ENCODE assay signal across 18 cellular contexts in the genomic region with DNA sequence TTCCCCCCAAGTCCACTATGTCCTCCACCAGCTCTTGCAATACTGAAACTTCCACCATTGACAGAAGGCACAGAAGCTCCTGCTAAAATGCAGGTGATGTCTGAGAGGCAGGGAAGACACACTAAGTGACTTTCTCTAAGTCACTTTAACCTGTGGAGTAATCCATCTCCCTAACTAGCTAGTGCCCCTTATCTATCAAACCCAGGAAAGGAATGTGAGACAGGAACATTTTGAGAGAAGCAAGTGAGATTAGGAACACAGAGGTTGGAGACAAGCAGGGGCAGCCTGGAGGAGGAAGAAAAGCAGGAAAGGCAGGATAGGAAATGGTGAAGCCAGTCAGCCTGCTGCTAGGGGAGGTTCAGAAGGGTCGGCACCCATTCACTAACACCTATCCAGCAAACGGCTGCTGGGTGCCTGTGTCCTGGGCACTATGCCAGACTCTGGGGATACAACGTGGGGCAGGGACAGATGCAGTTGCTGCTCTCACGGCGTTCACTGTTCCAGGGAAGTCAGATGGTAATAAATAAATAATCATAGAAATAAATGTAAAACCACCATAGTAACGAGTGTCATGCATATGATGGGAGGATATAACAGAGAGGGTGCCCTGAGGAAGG. TPM values are rescaled to one million over a fixed set of nuclear protein-coding genes. Genes with fewer than 3 reads are reported as not detected.
DNase-seq lines count a peak whose midpoint lies in the region; ATAC-seq, FAIRE-seq and TF ChIP-seq lines count a peak whose summit lies in the region.
"Had no signal": no experiment of that assay in that cellular context is flagged by ENCODE, and none has a peak within 500 bp of the region (broad histone marks: within the 10 kb centered on the region; RNA-seq: fewer than 3 reads in every experiment).

No MANE protein-coding gene starts in this region.

- peaks cover 15% of the 10 kb centered on the region for H3K4me1 ChIP-seq in A549
- peaks cover 8 to 29% of the 10 kb centered on the region in 2 experiments for H3K4me1 ChIP-seq in HCT116 (ENCODE audit: control insufficient read depth in 1 of 2, insufficient read depth in 2 of 2, low read length in 2 of 2)
- peaks cover 0 to 17% of the 10 kb centered on the region in 2 donors for H3K4me1 ChIP-seq in right atrium auricular region

- intact Hi-C loops in HCT116 (cut with micrococcal nuclease) = no loop called here

- DNase-seq in A549 (ENCODE audit: low read depth in 1 of 2, low spot score in 1 of 2) (no peak), HCT116 (ENCODE audit: low read depth, low spot score) (no peak), NCI-H526 treated with DMSO at 0.1 percent for 48 hours (lab: John Stamatoyannopoulos, UW) (peak; percentile 54), right atrium auricular region (ENCODE audit: low spot score) (no peak), DMS79 treated with DMSO at 0.1 percent for 48 hours (lab: John Stamatoyannopoulos, UW) (no peak), NCI-H128 (lab: John Stamatoyannopoulos, UW; ENCODE audit: unreplicated experiment) (no peak)
- DNase-seq: activated effector memory CD4-positive, alpha-beta T cell treated with Interleukin-2 at 50 U/mL for 16 hours; amniotic stem cell; foreskin melanocyte; lower lobe of right lung; nephron progenitor cell had no signal

- POLR2A ChIA-PET in A549 (lab: Yijun Ruan, JAX) (no interaction called here), HCT116 (lab: Charles Lee) (no interaction called here)

- H3K4me3 ChIP-seq in A549 = no peak overlapping the region
- 0 out of 4 replicates have a peak overlapping the region, but pooled peaks of 1 of the 2 experiments have one; percentile 5 for H3K4me3 ChIP-seq in HCT116 (replicated peaks in 1 of 2; ENCODE audit: low read depth in 1 of 2, low read length in 2 of 2)
- no peak overlapping the region for H3K4me3 ChIP-seq in right atrium auricular region
- H3K4me3 ChIP-seq: lower lobe of right lung, thoracic aorta had no signal

- H3K9me2 ChIP-seq in HCT116 (ENCODE audit: insufficient read depth) = no peaks in the 10 kb centered on the region

- H3K4me2 ChIP-seq in A549 = peak overlapping the region; percentile 55
- peak overlapping the region; percentile 56 for H3K4me2 ChIP-seq in HCT116 (ENCODE audit: low read length)

- no peaks in the 10 kb centered on the region for H3K27me3 ChIP-seq in HCT116 (ENCODE audit: insufficient read depth, low read length)
- H3K27me3 ChIP-seq in right atrium auricular region = no peaks in the 10 kb centered on the region

- H3K79me2 ChIP-seq in HCT116 (ENCODE audit: insufficient read depth, low read length) = no peaks in the 10 kb centered on the region

- 70% methylated on average over 6 of the region's 6 CpGs for WGBS in A549 (ENCODE audit: missing lambda C conversion rate)

- H3K36me3 ChIP-seq in HCT116 (ENCODE audit: control insufficient read depth in 1 of 2, insufficient read depth in 2 of 2, low read length in 2 of 2) = no peaks in the 10 kb centered on the region
- no peaks in the 10 kb centered on the region for H3K36me3 ChIP-seq in right atrium auricular region
- H3K36me3 ChIP-seq: lower lobe of right lung, thoracic aorta had no signal

- FAIRE-seq in A549 (lab: Jason Lieb, UNC) = no peak
- FAIRE-seq: HTR-8/SVneo had no signal

- RAD21 ChIA-PET in HCT116 (lab: Charles Lee; ENCODE audit: low non-redundant PET in 1 of 2, low total read pairs in 2 of 2, uncharacterized antibody in 2 of 2, unreplicated experiment in 2 of 2) = no interaction called here

- no peak overlapping the region for H3K9ac ChIP-seq in HCT116 (ENCODE audit: low read length)

- peak overlapping the region; percentile 44 to 77; a peak in 5 of 6 replicates for H3K27ac ChIP-seq in A549
- H3K27ac ChIP-seq in HCT116 (ENCODE audit: low read depth, low read length) = no peak overlapping the region
- H3K27ac ChIP-seq in right atrium auricular region = peak overlapping the region; percentile 46 to 74
- H3K27ac ChIP-seq: lower lobe of right lung, RWPE1, thoracic aorta had no signal

- H3K9me3 ChIP-seq in A549 = no peaks in the 10 kb centered on the region
- no peaks in the 10 kb centered on the region for H3K9me3 ChIP-seq in HCT116 (ENCODE audit: control insufficient read depth in 1 of 2, insufficient read depth in 1 of 2, low read depth in 1 of 2, low read length in 2 of 2)
- H3K9me3 ChIP-seq in right atrium auricular region = no peaks in the 10 kb centered on the region
- H3K9me3 ChIP-seq: lower lobe of right lung, thoracic aorta had no signal

- CTCF ChIA-PET in A549 (lab: Yijun Ruan, JAX) = interaction anchor here (1.2 to 6.7 kb wide), 5 partner anchors 17 to 372 kb away, joined by 3 to 31 read pairs (median 5); no protein-coding TSS in a partner anchor
- CTCF ChIA-PET in HCT116 (lab: Charles Lee) = no interaction called here

- TF ChIP-seq RAD21 in A549 (conservative IDR thresholded peaks at IDR 0.05 in 1 of 2, IDR thresholded peaks at IDR 0.05 in 1 of 2) = no peak
- TF ChIP-seq RAD21 in HCT116 (IDR thresholded peaks at IDR 0.05; ENCODE audit: low read depth) = no peak

- TF ChIP-seq EP300 in A549 (IDR thresholded peaks at IDR 0.05) = no peak

- BruUV-seq in HCT116 (replicated peaks; lab: Mats Ljungman, UMichigan) = no TSS peak

- TF ChIP-seq POLR2A in A549 (IDR thresholded peaks at IDR 0.05; ENCODE audit: low read length) = no peak
- no peak for TF ChIP-seq POLR2A in HCT116 (IDR thresholded peaks at IDR 0.05; ENCODE audit: borderline replicate concordance, extremely low read depth, insufficient read depth, insufficient read length)

- ATAC-seq in A549 (no peak), HCT116 (peak; percentile 26), GM21737 (IDR thresholded peaks at IDR 0.05; ENCODE audit: unreplicated experiment) (no peak), HG03432 (IDR thresholded peaks at IDR 0.05; ENCODE audit: unreplicated experiment) (no peak)

- no peak for TF ChIP-seq CTCF in A549 (IDR thresholded peaks at IDR 0.05)
- no peak for TF ChIP-seq CTCF in HCT116 (IDR thresholded peaks at IDR 0.05 in 2 of 3, conservative IDR thresholded peaks at IDR 0.05 in 1 of 3; ENCODE audit: borderline replicate concordance in 1 of 3, insufficient read depth in 1 of 3, low read depth in 2 of 3, low read length in 2 of 3)
- TF ChIP-seq CTCF in right atrium auricular region (IDR thresholded peaks at IDR 0.05) = no peak

- H4K20me1 ChIP-seq in HCT116 (ENCODE audit: insufficient read depth) = no peaks in the 10 kb centered on the region

- peak overlapping the region; percentile 19 for H2AFZ ChIP-seq in HCT116 (ENCODE audit: low read depth, low read length, poor library complexity, severe bottlenecking)

TF ChIP-seq in A549, 52 proteins besides CTCF, POLR2A, EP300 and RAD21 (continues in another document):
- TF ChIP-seq RCOR1 (IDR thresholded peaks at IDR 0.05; ENCODE audit: low read depth, low read length) (no peak), ZFP36 (IDR thresholded peaks at IDR 0.05; ENCODE audit: borderline replicate concordance, partially characterized antibody) (no peak), RARB (CRISPR knock-in tag; IDR thresholded peaks at IDR 0.05) (no peak), RNF2 (IDR thresholded peaks at IDR 0.05; ENCODE audit: borderline replicate concordance, low read depth) (no peak)

TF ChIP-seq in HCT116, 20 proteins besides CTCF, POLR2A, EP300 and RAD21 (continues in another document):
- TF ChIP-seq JUND (IDR thresholded peaks at IDR 0.05) (no peak), CEBPB (IDR thresholded peaks at IDR 0.05; ENCODE audit: low read depth) (no peak), EGR1 (IDR thresholded peaks at IDR 0.05; ENCODE audit: low read depth) (no peak), ZFX (IDR thresholded peaks at IDR 0.05) (no peak), EZH2 (IDR thresholded peaks at IDR 0.05) (no peak), CBX3 (IDR thresholded peaks at IDR 0.05; ENCODE audit: low read depth) (no peak), FOSL1 (IDR thresholded peaks at IDR 0.05; ENCODE audit: low read depth) (no peak), POLR2AphosphoS5 (IDR thresholded peaks at IDR 0.05; ENCODE audit: low read depth, low read length) (no peak), SRF (IDR thresholded peaks at IDR 0.05; ENCODE audit: low read depth) (no peak), MAX (IDR thresholded peaks at IDR 0.05) (no peak)
- TF ChIP-seq, protein P1, sequence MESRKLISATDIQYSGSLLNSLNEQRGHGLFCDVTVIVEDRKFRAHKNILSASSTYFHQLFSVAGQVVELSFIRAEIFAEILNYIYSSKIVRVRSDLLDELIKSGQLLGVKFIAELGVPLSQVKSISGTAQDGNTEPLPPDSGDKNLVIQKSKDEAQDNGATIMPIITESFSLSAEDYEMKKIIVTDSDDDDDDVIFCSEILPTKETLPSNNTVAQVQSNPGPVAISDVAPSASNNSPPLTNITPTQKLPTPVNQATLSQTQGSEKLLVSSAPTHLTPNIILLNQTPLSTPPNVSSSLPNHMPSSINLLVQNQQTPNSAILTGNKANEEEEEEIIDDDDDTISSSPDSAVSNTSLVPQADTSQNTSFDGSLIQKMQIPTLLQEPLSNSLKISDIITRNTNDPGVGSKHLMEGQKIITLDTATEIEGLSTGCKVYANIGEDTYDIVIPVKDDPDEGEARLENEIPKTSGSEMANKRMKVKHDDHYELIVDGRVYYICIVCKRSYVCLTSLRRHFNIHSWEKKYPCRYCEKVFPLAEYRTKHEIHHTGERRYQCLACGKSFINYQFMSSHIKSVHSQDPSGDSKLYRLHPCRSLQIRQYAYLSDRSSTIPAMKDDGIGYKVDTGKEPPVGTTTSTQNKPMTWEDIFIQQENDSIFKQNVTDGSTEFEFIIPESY (IDR thresholded peaks at IDR 0.05; ENCODE audit: extremely low read depth, insufficient replicate concordance, low read length) = no peak

RNA-seq across cellular contexts. Expression of gene GPA33, which starts 7.0 kb away (rescaled TPM):
- not detected in 2 replicates for polyA plus RNA-seq in A549 (2011; rRNA removed)
- 0.01 TPM in 1 of 2 replicates, not detected in the other for polyA plus RNA-seq in A549 (2012; cell fraction: cytosol; rRNA removed)
- polyA plus RNA-seq in A549 (2012; cell fraction: nucleus; rRNA removed) = not detected in 2 replicates
- not detected in 3 replicates for polyA plus RNA-seq in A549 (2017; fragmentation: RNase III; extraction: RNeasy Plus Mini Kit Qiagen cat#74134 plus additional on column Dnase treatment)
- not detected in 2 replicates for polyA minus RNA-seq in A549 (2011; rRNA and poly(A)+ RNA removed)
- 0.22 TPM for total RNA-seq in HCT116 (2021; ENCODE audit: unreplicated experiment)
- polyA plus RNA-seq in HCT116 (2012) = 0.11 and 0.25 TPM in 2 replicates
- 1 to 10 TPM in 1 of 2 donors, not detected in 1; 1.5 TPM for total RNA-seq in right atrium auricular region
- total RNA-seq: MCF 10A, NCI-H460, thoracic aorta had no signal

RNA-seq across cellular contexts. Expression of gene STYXL2, which starts 10.7 kb away (rescaled TPM):
- polyA plus RNA-seq in A549 (2011; rRNA removed) (not detected in 2 replicates), A549 (2017; fragmentation: RNase III; extraction: RNeasy Plus Mini Kit Qiagen cat#74134 plus additional on column Dnase treatment) (not detected in 3 replicates)
- polyA plus RNA-seq in A549 (2012; cell fraction: cytosol; rRNA removed) = not detected in 2 replicates
- 0.01 TPM in 1 of 2 replicates, not detected in the other for polyA plus RNA-seq in A549 (2012; cell fraction: nucleus; rRNA removed)
- not detected in 2 replicates for polyA minus RNA-seq in A549 (2011; rRNA and poly(A)+ RNA removed)
- total RNA-seq in HCT116 (2021; ENCODE audit: unreplicated experiment) (not detected), right atrium auricular region (100 to 1,000 TPM in 1 of 2 donors, 10 to 100 TPM in 1; 60.2 to 148 TPM)
- 0.01 TPM in 1 of 2 replicates, not detected in the other for polyA plus RNA-seq in HCT116 (2012)
- total RNA-seq: MCF 10A, NCI-H460 had no signal

Comparison
In these comparisons a context has a peak if more than half of its experiments do, and no peak if none do; other contexts are left out.
1. RNA of gene STYXL2, which starts 10.7 kb away (total RNA-seq): 60.2 to 148 TPM in right atrium auricular region; not detected in HCT116 (single experiment); every median in the first group is over 10 times any median in the second.